Comparison of ENCODE assay signal across 9 cellular contexts in the genomic region with DNA sequence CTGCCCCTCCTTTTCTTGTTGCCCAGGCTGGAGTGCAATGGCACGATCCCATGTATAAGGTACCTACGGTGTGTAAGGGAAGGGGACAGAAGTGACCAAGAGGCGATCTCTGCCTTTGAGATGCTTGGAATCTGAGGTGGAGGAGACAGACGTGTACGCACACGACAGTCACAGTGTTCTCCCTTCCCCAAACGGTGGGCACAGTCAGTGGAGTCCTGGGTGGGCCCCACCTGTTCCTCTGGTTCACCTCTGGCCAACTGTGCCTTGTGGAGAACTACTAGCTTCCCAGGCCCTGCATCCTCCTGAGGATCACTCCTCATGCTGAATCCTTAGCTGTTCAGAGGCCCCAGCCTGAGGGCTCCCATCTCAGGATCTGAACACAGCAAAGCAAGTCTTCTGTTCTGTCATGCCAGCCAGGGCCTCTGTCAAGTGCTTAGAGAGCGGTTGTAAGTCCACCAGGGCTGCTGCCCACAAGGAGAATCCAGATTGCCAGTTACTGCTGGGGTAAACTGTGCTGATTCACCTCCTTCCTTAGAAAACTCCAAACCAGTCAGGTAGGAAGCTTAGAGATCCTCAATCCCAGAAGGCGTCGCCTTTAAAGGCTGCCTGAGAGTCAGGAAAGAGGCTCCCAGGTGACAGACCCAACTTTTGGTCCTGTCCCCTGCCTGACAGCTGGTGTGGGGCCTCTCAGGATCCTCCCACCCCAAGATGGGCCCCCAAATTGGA. TPM values are rescaled to one million over a fixed set of nuclear protein-coding genes. Genes with fewer than 3 reads are reported as not detected.
DNase-seq lines count a peak whose midpoint lies in the region; ATAC-seq, FAIRE-seq and TF ChIP-seq lines count a peak whose summit lies in the region.
"Had no signal": no experiment of that assay in that cellular context is flagged by ENCODE, and none has a peak within 500 bp of the region (broad histone marks: within the 10 kb centered on the region; RNA-seq: fewer than 3 reads in every experiment).

No MANE protein-coding gene starts in this region.

- H2BK120ac ChIP-seq in mesenchymal stem cell (ENCODE audit: low read depth, low read length), result peak overlapping the region; percentile 57

- DNase-seq in heart right ventricle, result no peak
- DNase-seq in Right ventricle myocardium inferior (ENCODE audit: missing footprints), result no peak
- DNase-seq in astrocyte of the spinal cord (ENCODE audit: low read depth, low spot score), result no peak
- DNase-seq in mesenchymal stem cell, result no peak
- no peak for DNase-seq in upper lobe of left lung
- no peak for DNase-seq in D721Med (ENCODE audit: insufficient read length, low spot score)
- no peak for DNase-seq in SIG-M5 (lab: John Stamatoyannopoulos, UW)
- DNase-seq: EL had no signal

- WGBS in heart right ventricle, 2 donors, result 87 to 93% methylated on average over 10 of the region's 10 CpGs
- WGBS in mesenchymal stem cell, result 92% methylated on average over 10 of the region's 10 CpGs
- WGBS in upper lobe of left lung, 2 donors, result 83 to 87% methylated on average over 10 of the region's 10 CpGs

- H3K27me3 ChIP-seq in heart right ventricle, result no peaks in the 10 kb centered on the region
- H3K27me3 ChIP-seq in mesenchymal stem cell (ENCODE audit: control insufficient read depth in 1 of 2, insufficient read depth in 1 of 2, low read length in 2 of 2), result no peaks in the 10 kb centered on the region
- H3K27me3 ChIP-seq in upper lobe of left lung, result no peaks in the 10 kb centered on the region

- H3K27ac ChIP-seq in heart right ventricle (peak overlapping the region in 6 of 10 donors; percentile 40 to 97 (median 96)), mesenchymal stem cell (ENCODE audit: low read length, poor library complexity, severe bottlenecking) (no peak overlapping the region), upper lobe of left lung (peak overlapping the region; percentile 17 to 97 (median 95))

- no peak overlapping the region for H2BK5ac ChIP-seq in mesenchymal stem cell (ENCODE audit: low read depth, low read length, poor library complexity, severe bottlenecking)

- TF ChIP-seq POLR2A in upper lobe of left lung (IDR thresholded peaks at IDR 0.05), result no peak

- TF ChIP-seq EP300 in upper lobe of left lung (IDR thresholded peaks at IDR 0.05), result no peak

- no peak overlapping the region for H3K4ac ChIP-seq in mesenchymal stem cell (ENCODE audit: low read depth in 1 of 2, low read length in 2 of 2)

- peak overlapping the region in 1 of 2 experiments; percentile 0 for H3K14ac ChIP-seq in mesenchymal stem cell (ENCODE audit: low read length in 2 of 2)

- peak overlapping the region; percentile 17 for H2BK15ac ChIP-seq in mesenchymal stem cell (ENCODE audit: low read depth, poor library complexity, severe bottlenecking)

- peak overlapping the region; percentile 39 for H2AK5ac ChIP-seq in mesenchymal stem cell (ENCODE audit: low read length, severe bottlenecking)

- peaks cover 18% of the 10 kb centered on the region for H3K79me1 ChIP-seq in mesenchymal stem cell (replicated peaks; ENCODE audit: low read length, poor library complexity, severe bottlenecking)

- H3K9ac ChIP-seq in mesenchymal stem cell (ENCODE audit: low read length), result peak overlapping the region; percentile 98

- peak overlapping the region in 1 of 2 experiments; percentile 22 for H2BK12ac ChIP-seq in mesenchymal stem cell (ENCODE audit: low read length in 2 of 2)

- peaks cover 2 to 69% (median 57%) of the 10 kb centered on the region in 9 donors for H3K4me1 ChIP-seq in heart right ventricle
- H3K4me1 ChIP-seq in mesenchymal stem cell (ENCODE audit: control insufficient read depth, insufficient read depth, low read depth, low read length), result peaks cover 41% of the 10 kb centered on the region
- H3K4me1 ChIP-seq in upper lobe of left lung, result peaks cover 49 to 67% (median 57%) of the 10 kb centered on the region in 4 donors

- in situ Hi-C loops in astrocyte of the spinal cord (cut with HindIII; ENCODE audit: low sequenced_read_pairs), result no loop called here

- H3K36me3 ChIP-seq in heart right ventricle, result peaks cover 0 to 3% (median 0%) of the 10 kb centered on the region in 9 donors
- H3K36me3 ChIP-seq in mesenchymal stem cell (ENCODE audit: control insufficient read depth in 1 of 2, insufficient read depth in 2 of 2, low read depth in 1 of 2, low read length in 2 of 2), result peaks cover 4 to 12% of the 10 kb centered on the region in 2 experiments
- H3K36me3 ChIP-seq in upper lobe of left lung, result peaks cover 0 to 10% (median 0%) of the 10 kb centered on the region in 4 donors

- H4K8ac ChIP-seq in mesenchymal stem cell (ENCODE audit: low read length), result peak overlapping the region; percentile 45

- peak overlapping the region in 9 of 10 donors; percentile 51 to 99 (median 91) for H3K4me3 ChIP-seq in heart right ventricle
- H3K4me3 ChIP-seq in astrocyte of the spinal cord (ENCODE audit: low read depth, low read length), result peak overlapping the region; percentile 94
- peak overlapping the region in 1 of 2 experiments; percentile 96 for H3K4me3 ChIP-seq in mesenchymal stem cell (ENCODE audit: insufficient read depth in 1 of 2, low read depth in 1 of 2, low read length in 2 of 2)
- H3K4me3 ChIP-seq in upper lobe of left lung, result peak overlapping the region in 3 of 4 donors; percentile 76 to 94 (median 89)

- no peak for FAIRE-seq in D721Med (lab: Jason Lieb, UNC)

- no peak overlapping the region for H2AFZ ChIP-seq in mesenchymal stem cell (ENCODE audit: low read depth, low read length)

- no peak for TF ChIP-seq CTCF in heart right ventricle (IDR thresholded peaks at IDR 0.05)
- TF ChIP-seq CTCF in astrocyte of the spinal cord (IDR thresholded peaks at IDR 0.05; ENCODE audit: low read depth, low read length), result no peak
- no peak for TF ChIP-seq CTCF in upper lobe of left lung (IDR thresholded peaks at IDR 0.05)
- no peak for TF ChIP-seq CTCF in D721Med (IDR thresholded peaks at IDR 0.05; ENCODE audit: insufficient read depth, missing control alignments)

- H4K91ac ChIP-seq in mesenchymal stem cell (ENCODE audit: low read length), result peak overlapping the region; percentile 37

- H3K18ac ChIP-seq in mesenchymal stem cell (ENCODE audit: low read depth in 1 of 2, low read length in 2 of 2), result peak overlapping the region in 1 of 2 experiments; percentile 58

- peak overlapping the region; percentile 42 to 78 for H3K23ac ChIP-seq in mesenchymal stem cell (ENCODE audit: low read length in 2 of 2)

- H3K9me3 ChIP-seq in heart right ventricle (no peaks in the 10 kb centered on the region), mesenchymal stem cell (ENCODE audit: control insufficient read depth, low read length) (no peaks in the 10 kb centered on the region), upper lobe of left lung (no peaks in the 10 kb centered on the region)

- ATAC-seq in heart right ventricle (no peak), Right ventricle myocardium inferior (no peak), upper lobe of left lung (ENCODE audit: low FRiP score in 2 of 2) (no peak), HG02623 (IDR thresholded peaks at IDR 0.05; ENCODE audit: unreplicated experiment) (no peak)

- intact Hi-C loops in heart right ventricle (cut with DNase I), result no loop called here
- intact Hi-C loops in Right ventricle myocardium inferior (cut with DNase I), result no loop called here

- H3K4me2 ChIP-seq in mesenchymal stem cell (ENCODE audit: low read length, poor library complexity, severe bottlenecking), result peak overlapping the region; percentile 92

RNA-seq across cellular contexts. Expression of gene SLC35F6, which starts 1.6 kb away (rescaled TPM):
- total RNA-seq in heart right ventricle (10 to 100 TPM; 17.1 to 36.2 (median 23.0) TPM), Right ventricle myocardium inferior (20.3 TPM), upper lobe of left lung (10 to 100 TPM; 36.7 to 59.4 (median 45.7) TPM)
- polyA plus RNA-seq in heart right ventricle, result 10 to 100 TPM; 13.2 to 17.2 TPM
- polyA plus RNA-seq in mesenchymal stem cell (2013, experiment 1 of 2), result 62.3 TPM
- 60.2 TPM for polyA plus RNA-seq in mesenchymal stem cell (2013, experiment 2 of 2)

RNA-seq across cellular contexts. Expression of gene CENPA, which starts 20.2 kb away (rescaled TPM):
- total RNA-seq in heart right ventricle (10 to 100 TPM in 3 of 10 donors, 1 to 10 TPM in 4, under 1 TPM in 1, not detected in 2; 0.30 to 33.1 (median 6.1) TPM), Right ventricle myocardium inferior (0.65 TPM), upper lobe of left lung (1 to 10 TPM in 2 of 6 donors, under 1 TPM in 3, not detected in 1; 0.44 to 8.4 (median 0.86) TPM)
- 1 to 10 TPM in 1 of 2 donors, under 1 TPM in 1; 0.25 to 1.5 TPM for polyA plus RNA-seq in heart right ventricle
- polyA plus RNA-seq in mesenchymal stem cell (2013, experiment 1 of 2), result 3.5 TPM
- 3.1 TPM for polyA plus RNA-seq in mesenchymal stem cell (2013, experiment 2 of 2)
